In genomic region chr3:14410501-14411165, GRCh38 we compare ENCODE assay signal across 9 cellular contexts. TPM values are rescaled to one million over a fixed set of nuclear protein-coding genes. Genes with fewer than 3 reads are reported as not detected.
DNase-seq lines count a peak whose midpoint lies in the region; ATAC-seq, FAIRE-seq and TF ChIP-seq lines count a peak whose summit lies in the region.
"Had no signal": no experiment of that assay in that cellular context is flagged by ENCODE, and none has a peak within 500 bp of the region (broad histone marks: within the 10 kb centered on the region; RNA-seq: fewer than 3 reads in every experiment).

No MANE protein-coding gene starts in this region.

- peaks cover 0 to 4% of the 10 kb centered on the region in 2 donors for H3K36me3 ChIP-seq in kidney (ENCODE audit: control insufficient read depth in 1 of 2, insufficient read depth in 2 of 2, low read length in 2 of 2)

- peak overlapping the region; percentile 23 to 28 for H3K27ac ChIP-seq in kidney (ENCODE audit: low read depth in 2 of 2, low read length in 2 of 2)

- no peak overlapping the region for H3K9ac ChIP-seq in kidney (ENCODE audit: low read length in 2 of 2)

- peaks cover 0 to 13% of the 10 kb centered on the region in 2 donors for H3K36me3 Mint-ChIP-seq in activated T-cell treated with anti-CD3 and anti-CD28 coated beads, Interleukin-2, amount 50 U/mL, for 72 hours (ENCODE audit: insufficient read depth in 2 of 2)

- FAIRE-seq in HTR-8/SVneo (lab: Jason Lieb, UNC) (peak; percentile 23), kidney (lab: Jason Lieb, UNC) (no peak)

- H3K27me3 Mint-ChIP-seq in activated T-cell treated with anti-CD3 and anti-CD28 coated beads, Interleukin-2, amount 50 U/mL, for 72 hours (ENCODE audit: low read depth), result no peaks in the 10 kb centered on the region
- H3K27me3 Mint-ChIP-seq: naive B cell had no signal

- peaks cover 15 to 20% of the 10 kb centered on the region in 2 donors for H3K4me1 ChIP-seq in kidney (ENCODE audit: control insufficient read depth in 1 of 2, insufficient read depth in 1 of 2, low read depth in 1 of 2, low read length in 2 of 2)

- DNase-seq in GM03348 (ENCODE audit: low spot score) (peak; percentile 90), HTR-8/SVneo (ENCODE audit: insufficient read length, low spot score) (peak; percentile 76), kidney (no peak), NCI-H2081 (lab: John Stamatoyannopoulos, UW) (no peak), GM19238 (ENCODE audit: insufficient read length, low spot score) (no peak)
- peak in 1 of 2 donors; percentile 37 for DNase-seq in activated T-cell treated with anti-CD3 and anti-CD28 coated beads, Interleukin-2, amount 50 U/mL, for 72 hours
- DNase-seq: naive B cell had no signal

- H3K9me3 ChIP-seq in kidney (ENCODE audit: control insufficient read depth in 1 of 2, low read length in 2 of 2), result no peaks in the 10 kb centered on the region

- H3K4me1 Mint-ChIP-seq in activated T-cell treated with anti-CD3 and anti-CD28 coated beads, Interleukin-2, amount 50 U/mL, for 72 hours (ENCODE audit: low read depth), result peaks cover 50% of the 10 kb centered on the region

- TF ChIP-seq CTCF in kidney (IDR thresholded peaks at IDR 0.05; ENCODE audit: borderline replicate concordance, extremely low read depth, insufficient read depth), result no peak

- no peaks in the 10 kb centered on the region for H3K9me3 Mint-ChIP-seq in activated T-cell treated with anti-CD3 and anti-CD28 coated beads, Interleukin-2, amount 50 U/mL, for 72 hours
- H3K9me3 Mint-ChIP-seq: naive B cell had no signal

- H3K4me3 ChIP-seq in kidney (ENCODE audit: low read length in 2 of 2), result no peak overlapping the region

- intact Hi-C loops in kidney (cut with DNase I), result no loop called here

- peak; percentile 77 to 90 for ATAC-seq in activated T-cell treated with anti-CD3 and anti-CD28 coated beads, Interleukin-2, amount 50 U/mL, for 72 hours (replicated peaks in 1 of 2)
- ATAC-seq in GM21526 (IDR thresholded peaks at IDR 0.05; ENCODE audit: low FRiP score, unreplicated experiment) (no peak), HG03571 (IDR thresholded peaks at IDR 0.05; ENCODE audit: unreplicated experiment) (no peak)

- peak overlapping the region; percentile 54 for H3K27ac Mint-ChIP-seq in activated T-cell treated with anti-CD3 and anti-CD28 coated beads, Interleukin-2, amount 50 U/mL, for 72 hours

- peak overlapping the region in 1 of 2 donors; percentile 27 for H3K4me3 Mint-ChIP-seq in activated T-cell treated with anti-CD3 and anti-CD28 coated beads, Interleukin-2, amount 50 U/mL, for 72 hours

RNA-seq across cellular contexts. Expression of gene SLC6A6, which starts 8.2 kb away (rescaled TPM):
- total RNA-seq in activated T-cell treated with anti-CD3 and anti-CD28 coated beads, Interleukin-2, amount 50 U/mL, for 72 hours, result 10 to 100 TPM; 35.4 to 39.2 TPM
- total RNA-seq in kidney, result 64.0 TPM
- 7.1 TPM for polyA plus RNA-seq in kidney (ENCODE audit: insufficient read depth, low read depth, low replicate concordance)

Comparison
In these comparisons a context has a peak if more than half of its experiments do, and no peak if none do; other contexts are left out.
1. DNase-seq: peak in GM03348 (single experiment) and HTR-8/SVneo (single experiment); none in kidney (single experiment), NCI-H2081 (0 of 2) and GM19238 (single experiment).
2. ATAC-seq: peak in activated T-cell treated with anti-CD3 and anti-CD28 coated beads, Interleukin-2, amount 50 U/mL, for 72 hours (2 of 2); none in GM21526 (single experiment) and HG03571 (single experiment).